Comparison of ENCODE assay signal across 1 cellular context in the genomic region with DNA sequence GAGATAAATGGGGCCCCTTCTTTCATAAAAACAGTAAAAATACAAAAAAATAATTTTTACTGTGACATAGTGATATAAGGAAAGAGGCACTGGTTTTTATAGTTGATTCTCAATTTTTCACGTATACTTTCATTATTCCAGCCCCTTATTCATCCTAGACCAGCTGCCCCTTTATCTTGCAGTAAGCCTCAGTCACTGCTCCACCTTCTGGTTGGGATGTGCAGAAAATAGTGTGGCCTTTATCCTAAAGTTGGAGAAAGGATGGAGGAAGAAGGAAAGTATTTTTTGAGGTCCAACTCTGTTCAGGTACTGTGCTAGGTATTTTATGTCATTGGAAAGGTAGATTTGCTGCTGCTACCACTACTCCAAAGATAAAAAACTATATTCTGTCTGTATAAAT.
TF ChIP-seq lines count a peak whose summit lies in the region.

No MANE protein-coding gene starts in this region.

TF ChIP-seq in GM23338, 12 proteins besides CTCF, POLR2A, EP300 and RAD21 (continued from another document):
- no peak for TF ChIP-seq ZNF462 (CRISPR knock-in tag; IDR thresholded peaks at IDR 0.05)
- TF ChIP-seq NANOG (IDR thresholded peaks at IDR 0.05; ENCODE audit: borderline replicate concordance): no peak
- no peak for TF ChIP-seq EZH2phosphoT487 (IDR thresholded peaks at IDR 0.05; ENCODE audit: unreplicated experiment)
- TF ChIP-seq EZH2 (IDR thresholded peaks at IDR 0.05; ENCODE audit: low read depth, unreplicated experiment): no peak
- TF ChIP-seq POLR2AphosphoS5 (IDR thresholded peaks at IDR 0.05; ENCODE audit: low read depth): no peak
